In the genomic region with DNA sequence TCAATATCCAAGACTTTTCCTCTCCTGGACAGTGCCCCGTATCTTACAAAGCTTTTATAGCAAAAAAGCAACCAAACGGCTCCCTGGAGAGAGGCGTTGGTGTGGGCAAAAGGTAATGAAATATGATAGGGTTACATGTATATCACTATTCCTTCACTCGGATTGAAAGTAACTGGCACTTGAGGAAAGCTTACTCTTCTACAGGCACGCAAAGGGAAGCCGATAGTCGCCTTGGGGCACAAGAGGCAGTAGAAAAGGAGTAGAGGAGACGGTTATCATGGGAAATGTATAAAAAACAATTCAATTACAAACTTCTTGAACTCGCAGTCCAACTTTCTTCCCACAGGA, we compare ENCODE assay signal across 8 cellular contexts. TPM values are rescaled to one million over a fixed set of nuclear protein-coding genes. Genes with fewer than 3 reads are reported as not detected.
DNase-seq lines count a peak whose midpoint lies in the region; ATAC-seq and TF ChIP-seq lines count a peak whose summit lies in the region.

No MANE protein-coding gene starts in this region.

- no peaks in the 10 kb centered on the region for H3K9me3 ChIP-seq in Peyer's patch
- no peaks in the 10 kb centered on the region for H3K9me3 ChIP-seq in psoas muscle

- whole genome bisulfite sequencing in psoas muscle, 3 donors, result 3 to 10% (median 5%) methylated on average over 9 of the region's 9 CpGs

- no peak for DNase-seq in GM12864 (ENCODE audit: low read depth)
- DNase-seq in Peyer's patch, result peak in 1 of 3 donors; percentile 27
- DNase-seq in erythroblast (lab: John Stamatoyannopoulos, UW), result peak; percentile 58 to 72
- no peak for DNase-seq in psoas muscle
- no peak for DNase-seq in NCI-H1436 treated with DMSO at 0.1 percent for 48 hours (lab: John Stamatoyannopoulos, UW)
- no peak for DNase-seq in amniotic stem cell (lab: John Stamatoyannopoulos, UW)
- no peak for DNase-seq in SW480 (ENCODE audit: low spot score)
- no peak for DNase-seq in NCI-H2227 treated with DMSO at 0.1 percent for 48 hours (lab: John Stamatoyannopoulos, UW)

- H3K4me1 ChIP-seq in Peyer's patch (peaks cover 0 to 30% (median 5%) of the 10 kb centered on the region in 4 donors), psoas muscle (peaks cover 43% of the 10 kb centered on the region)

- intact Hi-C loops in psoas muscle (cut with DNase I), result loop anchor here in 1 of 2 donors (2.0 kb wide), 1 partner anchor 27 kb away; no protein-coding TSS in a partner anchor

- peak overlapping the region; percentile 93 to 98 (median 96) for H3K27ac ChIP-seq in Peyer's patch
- peak overlapping the region; percentile 100 for H3K27ac ChIP-seq in psoas muscle

- TF ChIP-seq POLR2A in Peyer's patch (IDR thresholded peaks at IDR 0.05) (no peak), erythroblast (IDR thresholded peaks at IDR 0.05; ENCODE audit: low read length) (peak; percentile 9)

- H3K4me3 ChIP-seq in GM12864 (ENCODE audit: low read depth, low read length) (peak overlapping the region; percentile 79), Peyer's patch (peak overlapping the region; percentile 64 to 98 (median 80)), psoas muscle (peak overlapping the region; percentile 99)

- TF ChIP-seq CTCF in GM12864 (IDR thresholded peaks at IDR 0.05; ENCODE audit: low read depth, low read length, missing control alignments) (no peak), Peyer's patch (IDR thresholded peaks at IDR 0.05) (no peak), psoas muscle (IDR thresholded peaks at IDR 0.05) (no peak)

- peak in 1 of 4 donors; percentile 5 for ATAC-seq in psoas muscle

- H3K36me3 ChIP-seq in Peyer's patch (peaks cover 0 to 22% (median 0%) of the 10 kb centered on the region in 3 donors), psoas muscle (ENCODE audit: insufficient read depth in 1 of 2, low read depth in 1 of 2) (peaks cover 5 to 38% of the 10 kb centered on the region in 2 donors)

- no peaks in the 10 kb centered on the region for H3K27me3 ChIP-seq in Peyer's patch
- H3K27me3 ChIP-seq in psoas muscle (ENCODE audit: insufficient read depth in 3 of 3, low read length in 2 of 3), result no peaks in the 10 kb centered on the region

RNA-seq across cellular contexts. Expression of a gene that starts 1.1 kb away (rescaled TPM):
- 100 to 1,000 TPM in 2 of 4 donors, 10 to 100 TPM in 2; 98.2 to 115 (median 102) TPM for total RNA-seq in Peyer's patch
- 100 to 1,000 TPM; 112 to 217 (median 160) TPM for total RNA-seq in psoas muscle
- 100 to 1,000 TPM in 2 of 3 donors, 10 to 100 TPM in 1; 93.1 to 147 (median 122) TPM for polyA plus RNA-seq in psoas muscle

RNA-seq across cellular contexts. Expression of a gene that starts 19.0 kb away (rescaled TPM):
- total RNA-seq in Peyer's patch (10 to 100 TPM; 31.2 to 55.6 (median 47.9) TPM), psoas muscle (10 to 100 TPM; 16.9 to 34.1 (median 27.1) TPM)
- 10 to 100 TPM; 30.1 to 41.3 (median 34.7) TPM for polyA plus RNA-seq in psoas muscle

RNA-seq across cellular contexts. Expression of a gene that starts 19.1 kb away (rescaled TPM):
- total RNA-seq in Peyer's patch (10 to 100 TPM in 3 of 4 donors, 1 to 10 TPM in 1; 8.0 to 13.2 (median 10.6) TPM), psoas muscle (under 1 TPM in 3 of 4 donors, not detected in 1; 0.11 to 0.66 (median 0.61) TPM)
- polyA plus RNA-seq in psoas muscle, result 1 to 10 TPM in 1 of 3 donors, under 1 TPM in 2; 0.31 to 1.5 (median 0.63) TPM

RNA-seq across cellular contexts. Expression of a gene that starts 33.6 kb away (rescaled TPM):
- total RNA-seq in Peyer's patch (100 to 1,000 TPM in 1 of 4 donors, 10 to 100 TPM in 3; 19.8 to 116 (median 45.7) TPM), psoas muscle (1 to 10 TPM; 1.3 to 2.4 (median 2.1) TPM)
- 1 to 10 TPM; 1.3 to 1.4 (median 1.4) TPM for polyA plus RNA-seq in psoas muscle

Comparison
In these comparisons a context has a peak if more than half of its experiments do, and no peak if none do; other contexts are left out.
1. DNase-seq: peak in erythroblast (2 of 2); none in GM12864 (single experiment), psoas muscle (0 of 2), NCI-H1436 treated with DMSO at 0.1 percent for 48 hours (single experiment), amniotic stem cell (single experiment), SW480 (single experiment) and NCI-H2227 treated with DMSO at 0.1 percent for 48 hours (single experiment).
2. RNA of a gene that starts 19.1 kb away (total RNA-seq): 8.0 to 13.2 TPM in Peyer's patch; 0.11 to 0.66 TPM in psoas muscle; every median in the first group is over 4 times any median in the second.
3. Peak in every context shown above with its lines, with median percentiles within 50 percentile points of each other: H3K4me3 ChIP-seq.